In genomic region chr14:99454246-99454645, GRCh38 we compare ENCODE assay signal across 26 cellular contexts. TPM values are rescaled to one million over a fixed set of nuclear protein-coding genes. Genes with fewer than 3 reads are reported as not detected.
DNase-seq lines count a peak whose midpoint lies in the region; TF ChIP-seq lines count a peak whose summit lies in the region.
"Had no signal": no experiment of that assay in that cellular context is flagged by ENCODE, and none has a peak within 500 bp of the region (broad histone marks: within the 10 kb centered on the region; RNA-seq: fewer than 3 reads in every experiment).

No MANE protein-coding gene starts in this region.

- POLR2A ChIA-PET in MCF 10A (lab: Yijun Ruan, JAX) = no interaction called here

- no peaks in the 10 kb centered on the region for H3K9me3 Mint-ChIP-seq in MCF 10A (ENCODE audit: unreplicated experiment)
- H3K9me3 Mint-ChIP-seq in activated T-cell treated with anti-CD3 and anti-CD28 coated beads, Interleukin-2, amount 50 U/mL, for 24 hours = no peaks in the 10 kb centered on the region
- H3K9me3 Mint-ChIP-seq: CD14-positive monocyte; CD8-positive, alpha-beta memory T cell had no signal

- BruUV-seq in MCF 10A (replicated peaks; lab: Mats Ljungman, UMichigan) = no TSS peak

- H3K27me3 Mint-ChIP-seq in MCF 10A (ENCODE audit: insufficient read depth, unreplicated experiment) = no peaks in the 10 kb centered on the region
- H3K27me3 Mint-ChIP-seq in activated T-cell treated with anti-CD3 and anti-CD28 coated beads, Interleukin-2, amount 50 U/mL, for 24 hours = no peaks in the 10 kb centered on the region
- H3K27me3 Mint-ChIP-seq: CD8-positive, alpha-beta memory T cell had no signal

- peak; percentile 6 for DNase-seq in MCF 10A (ENCODE audit: unreplicated experiment)
- no peak for DNase-seq in breast epithelium (ENCODE audit: low spot score in 2 of 2)
- peak; percentile 15 for DNase-seq in M059J (ENCODE audit: low read depth)
- DNase-seq in fibroblast of the aortic adventitia (ENCODE audit: low read depth) = peak; percentile 30
- DNase-seq in DMS 273 (lab: John Stamatoyannopoulos, UW; ENCODE audit: unreplicated experiment) = no peak
- DNase-seq in NCI-H510A (lab: John Stamatoyannopoulos, UW) = no peak
- DNase-seq in activated T-cell treated with anti-CD3 and anti-CD28 coated beads, Interleukin-2, amount 50 U/mL, for 24 hours = no peak
- DNase-seq in SW480 (ENCODE audit: low spot score) = no peak
- DNase-seq: BE2C; Calu3; CD8-positive, alpha-beta memory T cell; DMS153; DND-41; KBM-7; MM.1S; NCI-H1417; NCI-H1694; NCI-H2029 treated with DMSO at 0.1 percent for 48 hours; NCI-H2227 treated with DMSO at 0.1 percent for 48 hours; NCI-H69; Right ventricle myocardium superior; RPMI8226 had no signal

- H3K27ac ChIP-seq in breast epithelium = no peak overlapping the region
- H3K27ac ChIP-seq: 22Rv1, SJSA1 had no signal

- H3K4me3 ChIP-seq in breast epithelium (no peak overlapping the region), fibroblast of the aortic adventitia (ENCODE audit: low read depth, low read length) (no peak overlapping the region)
- H3K4me3 ChIP-seq: GM12878, SJSA1 had no signal

- peaks cover 37% of the 10 kb centered on the region for H3K36me3 Mint-ChIP-seq in MCF 10A (ENCODE audit: insufficient read depth, unreplicated experiment)
- H3K36me3 Mint-ChIP-seq in activated T-cell treated with anti-CD3 and anti-CD28 coated beads, Interleukin-2, amount 50 U/mL, for 24 hours (ENCODE audit: low read depth) = peaks cover 92% of the 10 kb centered on the region

- H3K4me3 Mint-ChIP-seq in MCF 10A (ENCODE audit: unreplicated experiment) = no peak overlapping the region
- no peak overlapping the region for H3K4me3 Mint-ChIP-seq in activated T-cell treated with anti-CD3 and anti-CD28 coated beads, Interleukin-2, amount 50 U/mL, for 24 hours
- H3K4me3 Mint-ChIP-seq: CD14-positive monocyte; CD8-positive, alpha-beta memory T cell had no signal

- no peak for TF ChIP-seq CTCF in MCF 10A (IDR thresholded peaks at IDR 0.05; ENCODE audit: unreplicated experiment)
- TF ChIP-seq CTCF in breast epithelium (IDR thresholded peaks at IDR 0.05) = no peak
- no peak for TF ChIP-seq CTCF in fibroblast of the aortic adventitia (IDR thresholded peaks at IDR 0.05; ENCODE audit: insufficient read depth, low read length)

- peaks cover 5% of the 10 kb centered on the region for H3K4me1 Mint-ChIP-seq in MCF 10A (ENCODE audit: insufficient read depth, unreplicated experiment)
- no peaks in the 10 kb centered on the region for H3K4me1 Mint-ChIP-seq in activated T-cell treated with anti-CD3 and anti-CD28 coated beads, Interleukin-2, amount 50 U/mL, for 24 hours (ENCODE audit: low read depth)
- H3K4me1 Mint-ChIP-seq: CD14-positive monocyte had no signal

- CTCF ChIA-PET in MCF 10A (lab: Yijun Ruan, JAX) = no interaction called here

- peaks cover 3% of the 10 kb centered on the region for H3K36me3 ChIP-seq in breast epithelium

- no peak for TF ChIP-seq POLR2A in breast epithelium (IDR thresholded peaks at IDR 0.05)

- no peaks in the 10 kb centered on the region for H3K4me1 ChIP-seq in breast epithelium
- H3K4me1 ChIP-seq: BE2C, SJSA1 had no signal

- no peaks in the 10 kb centered on the region for H3K27me3 ChIP-seq in breast epithelium
- H3K27me3 ChIP-seq: BE2C, SJSA1 had no signal

- no peak overlapping the region for H3K27ac Mint-ChIP-seq in MCF 10A (ENCODE audit: low read depth, unreplicated experiment)
- no peak overlapping the region for H3K27ac Mint-ChIP-seq in activated T-cell treated with anti-CD3 and anti-CD28 coated beads, Interleukin-2, amount 50 U/mL, for 24 hours

- intact Hi-C loops in MCF 10A (cut with micrococcal nuclease) (no loop called here), breast epithelium (cut with DNase I; ENCODE audit: low total_unique reads) (no loop called here)

- H3K9me3 ChIP-seq in breast epithelium = no peaks in the 10 kb centered on the region
- H3K9me3 ChIP-seq: BE2C, SJSA1 had no signal

RNA-seq across cellular contexts. Expression of gene SETD3, which starts 26.4 kb away (rescaled TPM):
- 43.9 and 50.6 TPM in 2 replicates for total RNA-seq in MCF 10A (2022)
- 100 to 1,000 TPM in 1 of 3 donors, 10 to 100 TPM in 2; 79.0 to 101 (median 89.9) TPM for total RNA-seq in breast epithelium
- 33.1 and 41.5 TPM in 2 replicates for total RNA-seq in M059J (2014; rRNA removed; shearing (Covaris generic))
- total RNA-seq in fibroblast of the aortic adventitia (ENCODE audit: low replicate concordance) = 47.6 and 189 TPM in 2 replicates

RNA-seq across cellular contexts. Expression of gene CCNK, which starts 27.0 kb away (rescaled TPM):
- total RNA-seq in MCF 10A (2022) = 70.4 and 87.7 TPM in 2 replicates
- 10 to 100 TPM; 23.0 to 29.0 (median 23.9) TPM for total RNA-seq in breast epithelium
- total RNA-seq in M059J (2014; rRNA removed; shearing (Covaris generic)) = 11.8 and 12.2 TPM in 2 replicates
- 3.8 and 27.3 TPM in 2 replicates for total RNA-seq in fibroblast of the aortic adventitia (ENCODE audit: low replicate concordance)

Comparison
In these comparisons a context has a peak if more than half of its experiments do, and no peak if none do; other contexts are left out.
1. DNase-seq: peak in MCF 10A (single experiment), M059J (single experiment) and fibroblast of the aortic adventitia (single experiment); none in breast epithelium (0 of 2), DMS 273 (single experiment), NCI-H510A (single experiment), activated T-cell treated with anti-CD3 and anti-CD28 coated beads, Interleukin-2, amount 50 U/mL, for 24 hours (single experiment) and SW480 (single experiment).